Comparison of ENCODE assay signal across 37 cellular contexts in genomic region chr16:50045412-50045811, GRCh38. TPM values are rescaled to one million over a fixed set of nuclear protein-coding genes. Genes with fewer than 3 reads are reported as not detected.
DNase-seq lines count a peak whose midpoint lies in the region; ATAC-seq, FAIRE-seq and TF ChIP-seq lines count a peak whose summit lies in the region.
"Had no signal": no experiment of that assay in that cellular context is flagged by ENCODE, and none has a peak within 500 bp of the region (broad histone marks: within the 10 kb centered on the region; RNA-seq: fewer than 3 reads in every experiment).

No MANE protein-coding gene starts in this region.

- peaks cover 5% of the 10 kb centered on the region for H3K27me3 Mint-ChIP-seq in activated naive CD4-positive, alpha-beta T cell treated with anti-CD3 and anti-CD28 coated beads for 36 hours (ENCODE audit: low read depth)
- peaks cover 40% of the 10 kb centered on the region for H3K27me3 Mint-ChIP-seq in T-helper 17 cell

- FAIRE-seq in HepG2 (lab: Jason Lieb, UNC): no peak
- FAIRE-seq: A204.1, A549, D721Med had no signal

- POLR2A ChIA-PET in HepG2 (lab: Yijun Ruan, JAX): interaction anchor here (1.1 kb wide), 1 partner anchor 20 kb away, joined by 3 read pairs; the partner anchor contains the start of gene HEATR3

- no peaks in the 10 kb centered on the region for H3K4me1 Mint-ChIP-seq in activated naive CD4-positive, alpha-beta T cell treated with anti-CD3 and anti-CD28 coated beads for 36 hours (ENCODE audit: low read depth)
- H3K4me1 Mint-ChIP-seq in T-helper 17 cell: no peaks in the 10 kb centered on the region
- H3K4me1 Mint-ChIP-seq: B cell; CD4-positive, alpha-beta memory T cell; CD4-positive, CD25-positive, alpha-beta regulatory T cell; CD8-positive, alpha-beta memory T cell had no signal

- H3K27ac ChIP-seq in HepG2 (ENCODE audit: extremely low read length, insufficient read depth, low read length): no peak overlapping the region
- H3K27ac ChIP-seq in right lobe of liver: no peak overlapping the region
- H3K27ac ChIP-seq: 22Rv1; A549; BLaER1; BLaER1 treated with 17β-estradiol and CSF1 and Interleukin-3, amounts not matched to agents 10 nM and 100 nM; C4-2B had no signal

- H2AFZ ChIP-seq in HepG2 (ENCODE audit: low read length): no peak overlapping the region

- CTCF ChIA-PET in activated naive CD4-positive, alpha-beta T cell treated with anti-CD3 and anti-CD28 coated beads for 36 hours (lab: Charles Lee): interaction anchor here (0.7 kb wide), 1 partner anchor 386 kb away, joined by 3 read pairs; no protein-coding TSS in a partner anchor
- CTCF ChIA-PET in HepG2 (lab: Yijun Ruan, JAX; ENCODE audit: low intra/inter-chr PET ratio, low total read pairs): no interaction called here

- WGBS in HepG2 (ENCODE audit: low lambda C conversion rate): 19% methylated on average over 4 of the region's 4 CpGs
- WGBS in right lobe of liver (ENCODE audit: insufficient coverage, low coverage, low lambda C conversion rate, missing lambda C conversion rate): 65% methylated on average over 4 of the region's 4 CpGs

- in situ Hi-C loops in HepG2 (cut with HindIII; ENCODE audit: extremely low pct_ligation_motif_present, low pct_unique_long_range_greater_than_20kb) (loop anchor here (25.0 kb wide), 1 partner anchor 317 kb away; the partner anchor contains the start of gene BRD7), HAP-1 (cut with MboI; ENCODE audit: low sequenced_read_pairs) (no loop called here)

- TF ChIP-seq EP300 in HepG2 (IDR thresholded peaks at IDR 0.05; ENCODE audit: low read depth in 2 of 2, low read length in 2 of 2) (no peak), HepG2 (CRISPR knock-in tag; IDR thresholded peaks at IDR 0.05; ENCODE audit: borderline replicate concordance) (no peak)

- H3K27me3 ChIP-seq in HepG2 (ENCODE audit: control insufficient read depth in 1 of 2, insufficient read depth in 2 of 2, low read length in 2 of 2) (peaks cover 0 to 4% of the 10 kb centered on the region in 2 experiments; a peak in 1 of 5 replicates), right lobe of liver (no peaks in the 10 kb centered on the region), HAP-1 (ENCODE audit: low read depth) (no peaks in the 10 kb centered on the region)
- H3K27me3 ChIP-seq: BE2C; BLaER1; BLaER1 treated with 17β-estradiol and CSF1 and Interleukin-3, amounts not matched to agents 10 nM and 100 nM had no signal

- no peaks in the 10 kb centered on the region for H3K36me3 ChIP-seq in HepG2 (replicated peaks in 1 of 2; ENCODE audit: control insufficient read depth in 1 of 2, insufficient read depth in 2 of 2, low read length in 2 of 2)
- H3K36me3 ChIP-seq in right lobe of liver: no peaks in the 10 kb centered on the region
- no peaks in the 10 kb centered on the region for H3K36me3 ChIP-seq in HAP-1 (replicated peaks)
- H3K36me3 ChIP-seq: BE2C; BLaER1; BLaER1 treated with 17β-estradiol and CSF1 and Interleukin-3, amounts not matched to agents 10 nM and 100 nM had no signal

- H3K9me3 ChIP-seq in HepG2 (ENCODE audit: low read length): no peaks in the 10 kb centered on the region
- H3K9me3 ChIP-seq in right lobe of liver: no peaks in the 10 kb centered on the region
- no peaks in the 10 kb centered on the region for H3K9me3 ChIP-seq in HAP-1
- H3K9me3 ChIP-seq in T-helper 17 cell (ENCODE audit: control insufficient read depth, low read length, poor library complexity, severe bottlenecking): no peaks in the 10 kb centered on the region
- H3K9me3 ChIP-seq: A549; BE2C; BLaER1; BLaER1 treated with 17β-estradiol and CSF1 and Interleukin-3, amounts not matched to agents 10 nM and 100 nM; Caco-2 had no signal

- H3K79me2 ChIP-seq in HepG2 (ENCODE audit: insufficient read depth, low read length): no peaks in the 10 kb centered on the region

- BruUV-seq in HepG2 (replicated peaks; lab: Mats Ljungman, UMichigan): no TSS peak

- no peak for TF ChIP-seq CTCF in HepG2 (CRISPR knock-in tag; IDR thresholded peaks at IDR 0.05)
- TF ChIP-seq CTCF in right lobe of liver (IDR thresholded peaks at IDR 0.05): no peak

- no peak for TF ChIP-seq RAD21 in HepG2 (CRISPR knock-in tag; IDR thresholded peaks at IDR 0.05)

- H3K36me3 Mint-ChIP-seq in activated naive CD4-positive, alpha-beta T cell treated with anti-CD3 and anti-CD28 coated beads for 36 hours (ENCODE audit: low read depth): no peaks in the 10 kb centered on the region
- H3K36me3 Mint-ChIP-seq in T-helper 17 cell (ENCODE audit: low read depth): no peaks in the 10 kb centered on the region
- H3K36me3 Mint-ChIP-seq: CD14-positive monocyte; CD4-positive, alpha-beta memory T cell; CD4-positive, CD25-positive, alpha-beta regulatory T cell; CD8-positive, alpha-beta memory T cell; CD8-positive, alpha-beta T cell had no signal

- DNase-seq in activated naive CD4-positive, alpha-beta T cell treated with anti-CD3 and anti-CD28 coated beads for 36 hours: no peak
- DNase-seq in activated naive CD4-positive, alpha-beta T cell treated with anti-CD3 and anti-CD28 coated beads, Interleukin-2, amount 50 U/mL, for 16 hours: no peak
- DNase-seq in HepG2 (ENCODE audit: low spot score) (no peak), right lobe of liver (no peak), HAP-1 (ENCODE audit: low spot score in 2 of 2) (peak; percentile 68 to 76), T-helper 17 cell (no peak), H4 (ENCODE audit: low spot score) (no peak), DMS53 treated with DMSO at 0.1 percent for 48 hours (lab: John Stamatoyannopoulos, UW; ENCODE audit: unreplicated experiment) (no peak)
- DNase-seq: 8988T; ACHN; AML-193; BE2C; C1 segment of cervical spinal cord; Caco-2; Calu3; CD4-positive, alpha-beta memory T cell; CD4-positive, alpha-beta T cell; CD4-positive, CD25-positive, alpha-beta regulatory T cell; CD8-positive, alpha-beta memory T cell; CD8-positive, alpha-beta T cell; COR-L47; DMS 273 treated with DMSO at 0.1 percent for 48 hours; DMS153; DMS53; DMS79; DMS79 treated with DMSO at 0.1 percent for 48 hours; DND-41; EL had no signal

- intact Hi-C loops in activated naive CD4-positive, alpha-beta T cell treated with anti-CD3 and anti-CD28 coated beads for 36 hours (cut with micrococcal nuclease): no loop called here
- intact Hi-C loops in HepG2 (cut with micrococcal nuclease; ENCODE audit: unreplicated experiment): no loop called here
- intact Hi-C loops in right lobe of liver (cut with DNase I): no loop called here

- no peaks in the 10 kb centered on the region for H4K20me1 ChIP-seq in HepG2 (ENCODE audit: insufficient read depth, low read length)
- H4K20me1 ChIP-seq: BLaER1; BLaER1 treated with 17β-estradiol and CSF1 and Interleukin-3, amounts not matched to agents 10 nM and 100 nM had no signal

- H3K4me3 Mint-ChIP-seq in activated naive CD4-positive, alpha-beta T cell treated with anti-CD3 and anti-CD28 coated beads for 36 hours: no peak overlapping the region
- no peak overlapping the region for H3K4me3 Mint-ChIP-seq in T-helper 17 cell
- H3K4me3 Mint-ChIP-seq: B cell; CD14-positive monocyte; CD4-positive, alpha-beta memory T cell; CD4-positive, alpha-beta T cell; CD4-positive, CD25-positive, alpha-beta regulatory T cell; CD8-positive, alpha-beta memory T cell; CD8-positive, alpha-beta T cell had no signal

- H3K4me3 ChIP-seq in HepG2 (replicated peaks in 1 of 3; ENCODE audit: insufficient read depth in 1 of 3, low read depth in 2 of 3, low read length in 3 of 3): no peak overlapping the region
- H3K4me3 ChIP-seq in right lobe of liver: no peak overlapping the region
- no peak overlapping the region for H3K4me3 ChIP-seq in HAP-1
- H3K4me3 ChIP-seq: A549; BLaER1; BLaER1 treated with 17β-estradiol and CSF1 and Interleukin-3, amounts not matched to agents 10 nM and 100 nM had no signal

- H3K4me1 ChIP-seq in HepG2 (ENCODE audit: insufficient read depth, low read length) (peaks cover 29% of the 10 kb centered on the region), right lobe of liver (no peaks in the 10 kb centered on the region), HAP-1 (peaks cover 10% of the 10 kb centered on the region)
- H3K4me1 ChIP-seq: A549, BE2C, BLaER1 had no signal

- ATAC-seq in HepG2: no peak
- ATAC-seq in right lobe of liver: no peak
- ATAC-seq in T-helper 17 cell: no peak
- ATAC-seq: A549; CD8-positive, alpha-beta T cell had no signal

- TF ChIP-seq POLR2A in HepG2 (IDR thresholded peaks at IDR 0.05; ENCODE audit: insufficient read depth in 1 of 2, low read depth in 2 of 2, low read length in 2 of 2) (no peak), right lobe of liver (IDR thresholded peaks at IDR 0.05) (no peak)

- H3K9ac ChIP-seq in HepG2 (ENCODE audit: insufficient read depth, low read depth, low read length): no peak overlapping the region
- H3K9ac ChIP-seq: BLaER1; BLaER1 treated with 17β-estradiol and CSF1 and Interleukin-3, amounts not matched to agents 10 nM and 100 nM had no signal

- H3K4me2 ChIP-seq in HepG2 (ENCODE audit: low read depth, low read length): no peak overlapping the region
- H3K4me2 ChIP-seq: A549; BLaER1; BLaER1 treated with 17β-estradiol and CSF1 and Interleukin-3, amounts not matched to agents 10 nM and 100 nM had no signal

- H3K9me3 Mint-ChIP-seq in activated naive CD4-positive, alpha-beta T cell treated with anti-CD3 and anti-CD28 coated beads for 36 hours: no peaks in the 10 kb centered on the region
- H3K9me3 Mint-ChIP-seq: CD14-positive monocyte; CD4-positive, alpha-beta memory T cell; CD4-positive, alpha-beta T cell; CD4-positive, CD25-positive, alpha-beta regulatory T cell; CD8-positive, alpha-beta memory T cell; CD8-positive, alpha-beta T cell had no signal

- H3K27ac Mint-ChIP-seq in activated naive CD4-positive, alpha-beta T cell treated with anti-CD3 and anti-CD28 coated beads for 36 hours: peak overlapping the region; percentile 53
- peak overlapping the region; percentile 27 for H3K27ac Mint-ChIP-seq in T-helper 17 cell
- H3K27ac Mint-ChIP-seq: B cell; CD14-positive monocyte; CD4-positive, alpha-beta memory T cell; CD4-positive, alpha-beta T cell; CD4-positive, CD25-positive, alpha-beta regulatory T cell; CD8-positive, alpha-beta memory T cell; CD8-positive, alpha-beta T cell had no signal

RNA-seq across cellular contexts. Expression of gene HEATR3, which starts 20.4 kb away (rescaled TPM):
- 10 to 100 TPM; 16.3 to 17.5 TPM for total RNA-seq in activated naive CD4-positive, alpha-beta T cell treated with anti-CD3 and anti-CD28 coated beads for 36 hours
- 52.4 and 60.2 TPM in 2 replicates for total RNA-seq in HepG2 (2016; rRNA removed; fragmentation: Illumina TruSeq; extraction: Trizol)
- total RNA-seq in HepG2 (2016; cell fraction: cytosol; rRNA removed; fragmentation: Illumina TruSeq; extraction: Trizol; ENCODE audit: low read depth): 12.4 and 12.6 TPM in 2 replicates
- total RNA-seq in HepG2 (2016; cell fraction: insoluble cytoplasmic fraction; rRNA removed; fragmentation: Illumina TruSeq; extraction: Trizol): 53.9 and 59.2 TPM in 2 replicates
- 26.4 and 27.6 TPM in 2 replicates for total RNA-seq in HepG2 (2016; cell fraction: membrane; rRNA removed; fragmentation: Illumina TruSeq; extraction: Trizol)
- 47.4 and 53.4 TPM in 2 replicates for total RNA-seq in HepG2 (2016; cell fraction: nucleus; rRNA removed; fragmentation: Illumina TruSeq; extraction: Trizol)
- 22.4 and 26.8 TPM in 2 replicates for polyA plus RNA-seq in HepG2 (2011; rRNA removed)
- 15.4 and 17.6 TPM in 2 replicates for polyA plus RNA-seq in HepG2 (2011; cell fraction: cytosol; rRNA removed)
- polyA plus RNA-seq in HepG2 (2011; cell fraction: nucleus; rRNA removed): 77.8 and 81.6 TPM in 2 replicates
- 17.6 and 19.5 TPM in 2 replicates for polyA plus RNA-seq in HepG2 (2012)
- polyA plus RNA-seq in HepG2 (2016; cell fraction: cytosol; fragmentation: Illumina TruSeq; extraction: Trizol; ENCODE audit: low read depth): 4.8 and 5.2 TPM in 2 replicates
- polyA plus RNA-seq in HepG2 (2016; cell fraction: insoluble cytoplasmic fraction; fragmentation: Illumina TruSeq; extraction: Trizol; ENCODE audit: low read depth): 34.2 and 38.9 TPM in 2 replicates
- 11.1 and 12.7 TPM in 2 replicates for polyA plus RNA-seq in HepG2 (2016; cell fraction: membrane; fragmentation: Illumina TruSeq; extraction: Trizol; ENCODE audit: low read depth)
- polyA plus RNA-seq in HepG2 (2016; cell fraction: nucleus; fragmentation: Illumina TruSeq; extraction: Trizol; ENCODE audit: insufficient read depth, low read depth): 85.8 and 86.3 TPM in 2 replicates
- polyA minus RNA-seq in HepG2 (2011; rRNA and poly(A)+ RNA removed; ENCODE audit: low replicate concordance): 29.3 and 29.9 TPM in 2 replicates
- 12.7 and 13.7 TPM in 2 replicates for polyA minus RNA-seq in HepG2 (2011; cell fraction: cytosol; rRNA and poly(A)+ RNA removed)
- 28.8 and 30.3 TPM in 2 replicates for polyA minus RNA-seq in HepG2 (2011; cell fraction: nucleus; rRNA and poly(A)+ RNA removed)
- total RNA-seq in right lobe of liver: 10 to 100 TPM in 5 of 6 experiments, 1 to 10 TPM in 1; 8.7 to 21.1 (median 12.2) TPM
- 10 to 100 TPM; 10.9 to 12.0 TPM for total RNA-seq in T-helper 17 cell
- 13.7 and 14.6 TPM in 2 replicates for total RNA-seq in H4 (2014; rRNA removed; shearing (Covaris generic))

RNA-seq across cellular contexts. Expression of gene CNEP1R1, which starts 20.4 kb away (rescaled TPM):
- 10 to 100 TPM; 28.2 to 30.9 TPM for total RNA-seq in activated naive CD4-positive, alpha-beta T cell treated with anti-CD3 and anti-CD28 coated beads for 36 hours
- total RNA-seq in HepG2 (2016; rRNA removed; fragmentation: Illumina TruSeq; extraction: Trizol) (22.9 and 23.6 TPM in 2 replicates), right lobe of liver (1 to 10 TPM; 6.0 to 9.6 (median 7.5) TPM), T-helper 17 cell (10 to 100 TPM; 32.6 to 32.8 TPM)
- total RNA-seq in HepG2 (2016; cell fraction: cytosol; rRNA removed; fragmentation: Illumina TruSeq; extraction: Trizol; ENCODE audit: low read depth): 10.6 and 11.2 TPM in 2 replicates
- 20.7 and 24.2 TPM in 2 replicates for total RNA-seq in HepG2 (2016; cell fraction: insoluble cytoplasmic fraction; rRNA removed; fragmentation: Illumina TruSeq; extraction: Trizol)
- 25.2 and 28.8 TPM in 2 replicates for total RNA-seq in HepG2 (2016; cell fraction: membrane; rRNA removed; fragmentation: Illumina TruSeq; extraction: Trizol)
- 23.6 and 26.4 TPM in 2 replicates for total RNA-seq in HepG2 (2016; cell fraction: nucleus; rRNA removed; fragmentation: Illumina TruSeq; extraction: Trizol)
- 25.3 and 26.8 TPM in 2 replicates for polyA plus RNA-seq in HepG2 (2011; rRNA removed)
- polyA plus RNA-seq in HepG2 (2011; cell fraction: cytosol; rRNA removed): 13.4 and 20.7 TPM in 2 replicates
- polyA plus RNA-seq in HepG2 (2011; cell fraction: nucleus; rRNA removed): 25.5 and 34.1 TPM in 2 replicates
- 15.1 and 16.1 TPM in 2 replicates for polyA plus RNA-seq in HepG2 (2012)
- polyA plus RNA-seq in HepG2 (2016; cell fraction: cytosol; fragmentation: Illumina TruSeq; extraction: Trizol; ENCODE audit: low read depth): 5.8 and 6.8 TPM in 2 replicates
- polyA plus RNA-seq in HepG2 (2016; cell fraction: insoluble cytoplasmic fraction; fragmentation: Illumina TruSeq; extraction: Trizol; ENCODE audit: low read depth): 17.2 and 18.5 TPM in 2 replicates
- polyA plus RNA-seq in HepG2 (2016; cell fraction: membrane; fragmentation: Illumina TruSeq; extraction: Trizol; ENCODE audit: low read depth): 12.5 and 13.8 TPM in 2 replicates
- 46.2 and 46.7 TPM in 2 replicates for polyA plus RNA-seq in HepG2 (2016; cell fraction: nucleus; fragmentation: Illumina TruSeq; extraction: Trizol; ENCODE audit: insufficient read depth, low read depth)
- polyA minus RNA-seq in HepG2 (2011; rRNA and poly(A)+ RNA removed; ENCODE audit: low replicate concordance): 9.1 and 15.4 TPM in 2 replicates
- 17.9 and 22.7 TPM in 2 replicates for polyA minus RNA-seq in HepG2 (2011; cell fraction: cytosol; rRNA and poly(A)+ RNA removed)
- polyA minus RNA-seq in HepG2 (2011; cell fraction: nucleus; rRNA and poly(A)+ RNA removed): 30.4 and 32.3 TPM in 2 replicates
- total RNA-seq in H4 (2014; rRNA removed; shearing (Covaris generic)): 24.3 and 34.1 TPM in 2 replicates

Comparison
In these comparisons a context has a peak if more than half of its experiments do, and no peak if none do; other contexts are left out.
1. DNase-seq: peak in HAP-1 (2 of 2); none in activated naive CD4-positive, alpha-beta T cell treated with anti-CD3 and anti-CD28 coated beads for 36 hours (single experiment), activated naive CD4-positive, alpha-beta T cell treated with anti-CD3 and anti-CD28 coated beads, Interleukin-2, amount 50 U/mL, for 16 hours (single experiment), HepG2 (single experiment), right lobe of liver (0 of 3), T-helper 17 cell (0 of 3), H4 (single experiment) and DMS53 treated with DMSO at 0.1 percent for 48 hours (single experiment).